In the genomic region with DNA sequence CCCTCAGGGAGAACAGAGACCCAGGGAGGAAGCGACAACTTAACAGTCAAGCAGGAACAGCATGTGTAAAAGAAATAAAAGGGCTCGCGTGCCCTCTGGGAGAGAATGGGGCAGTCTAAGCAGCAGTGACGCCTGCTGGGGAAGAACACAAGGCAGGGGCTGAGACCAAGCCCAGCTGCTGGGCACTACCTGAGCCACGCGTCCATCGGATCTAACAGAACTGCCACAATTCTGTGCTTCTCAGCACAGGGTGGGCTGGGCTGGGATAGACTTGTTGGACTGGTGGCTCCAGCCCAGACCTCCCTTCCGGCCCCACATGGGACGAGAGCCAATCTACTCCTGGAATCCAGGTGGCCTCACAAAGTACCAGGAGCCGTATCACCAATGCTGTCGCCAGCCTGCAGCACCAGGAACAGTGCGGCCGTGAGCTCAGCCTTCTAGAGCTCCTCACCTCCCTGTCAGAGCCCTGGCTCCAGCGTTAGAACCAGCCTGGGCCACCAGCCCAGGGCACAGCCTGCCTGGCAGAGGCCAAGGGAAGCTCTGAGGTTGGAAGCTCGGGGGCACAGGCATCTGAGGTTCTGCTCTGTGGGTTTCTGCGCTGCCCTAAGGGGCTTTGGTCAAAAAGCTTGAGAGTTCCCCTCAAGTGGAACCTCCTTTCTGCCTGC, we compare ENCODE assay signal across 28 cellular contexts. TPM values are rescaled to one million over a fixed set of nuclear protein-coding genes. Genes with fewer than 3 reads are reported as not detected.
DNase-seq lines count a peak whose midpoint lies in the region; ATAC-seq and TF ChIP-seq lines count a peak whose summit lies in the region.
"Had no signal": no experiment of that assay in that cellular context is flagged by ENCODE, and none has a peak within 500 bp of the region (broad histone marks: within the 10 kb centered on the region; RNA-seq: fewer than 3 reads in every experiment).

No MANE protein-coding gene starts in this region.

- TF ChIP-seq CTCF in breast epithelium (IDR thresholded peaks at IDR 0.05) (no peak), MCF 10A (IDR thresholded peaks at IDR 0.05; ENCODE audit: unreplicated experiment) (no peak)

- peaks cover 3 to 6% of the 10 kb centered on the region in 2 donors for H3K4me1 ChIP-seq in breast epithelium
- H3K4me1 ChIP-seq: BE2C, Caco-2 had no signal

- no peak overlapping the region for H3K4me3 Mint-ChIP-seq in MCF 10A (ENCODE audit: unreplicated experiment)
- H3K4me3 Mint-ChIP-seq in central memory CD8-positive, alpha-beta T cell: no peak overlapping the region
- H3K4me3 Mint-ChIP-seq in stimulated activated memory B cell treated with anti-CD40 and anti-IgM and Interleukin-4, amounts not matched to agents 10 μg/mL and 1 μg/mL and 100 μg/mL, for 72 hours: no peak overlapping the region
- H3K4me3 Mint-ChIP-seq: activated B cell treated with CpG ODN at 0.5 μM for 24 hours; memory B cell; T-helper 2 cell treated with Interferon-gamma antibody and Interleukin-4, amounts not matched to agents 5 μg/mL and 100 μg/mL, for 36 hours had no signal

- no peaks in the 10 kb centered on the region for H3K27me3 ChIP-seq in breast epithelium
- H3K27me3 ChIP-seq: BE2C, esophagus muscularis mucosa, gastrocnemius medialis had no signal

- POLR2A ChIA-PET in MCF 10A (lab: Yijun Ruan, JAX): no interaction called here

- peaks cover 5% of the 10 kb centered on the region for H3K36me3 ChIP-seq in breast epithelium
- H3K36me3 ChIP-seq: BE2C had no signal

- H3K36me3 Mint-ChIP-seq in MCF 10A (ENCODE audit: insufficient read depth, unreplicated experiment): peaks cover 68% of the 10 kb centered on the region
- peaks cover 39% of the 10 kb centered on the region for H3K36me3 Mint-ChIP-seq in central memory CD8-positive, alpha-beta T cell (ENCODE audit: insufficient read depth)
- peaks cover 43% of the 10 kb centered on the region for H3K36me3 Mint-ChIP-seq in stimulated activated memory B cell treated with anti-CD40 and anti-IgM and Interleukin-4, amounts not matched to agents 10 μg/mL and 1 μg/mL and 100 μg/mL, for 72 hours

- H3K9me3 Mint-ChIP-seq in MCF 10A (ENCODE audit: unreplicated experiment): no peaks in the 10 kb centered on the region
- no peaks in the 10 kb centered on the region for H3K9me3 Mint-ChIP-seq in central memory CD8-positive, alpha-beta T cell
- H3K9me3 Mint-ChIP-seq in stimulated activated memory B cell treated with anti-CD40 and anti-IgM and Interleukin-4, amounts not matched to agents 10 μg/mL and 1 μg/mL and 100 μg/mL, for 72 hours: no peaks in the 10 kb centered on the region
- H3K9me3 Mint-ChIP-seq: activated B cell treated with CpG ODN at 0.5 μM for 24 hours; memory B cell; T-helper 2 cell treated with Interferon-gamma antibody and Interleukin-4, amounts not matched to agents 5 μg/mL and 100 μg/mL, for 36 hours had no signal

- no peaks in the 10 kb centered on the region for H3K9me3 ChIP-seq in breast epithelium
- H3K9me3 ChIP-seq: A549, BE2C, Caco-2, esophagus muscularis mucosa, gastrocnemius medialis had no signal

- peaks cover 11% of the 10 kb centered on the region for H3K4me1 Mint-ChIP-seq in MCF 10A (ENCODE audit: insufficient read depth, unreplicated experiment)
- H3K4me1 Mint-ChIP-seq in central memory CD8-positive, alpha-beta T cell: peaks cover 30% of the 10 kb centered on the region
- H3K4me1 Mint-ChIP-seq in stimulated activated memory B cell treated with anti-CD40 and anti-IgM and Interleukin-4, amounts not matched to agents 10 μg/mL and 1 μg/mL and 100 μg/mL, for 72 hours: peaks cover 39% of the 10 kb centered on the region

- no peak overlapping the region for H3K4me3 ChIP-seq in breast epithelium
- H3K4me3 ChIP-seq: A549, esophagus muscularis mucosa, gastrocnemius medialis, skin epidermis had no signal

- TF ChIP-seq POLR2A in breast epithelium (IDR thresholded peaks at IDR 0.05): no peak

- H3K27ac ChIP-seq in breast epithelium: peak overlapping the region; percentile 17 to 43
- H3K27ac ChIP-seq: A549, esophagus muscularis mucosa, gastrocnemius medialis had no signal

- CTCF ChIA-PET in MCF 10A (lab: Yijun Ruan, JAX): no interaction called here

- no peak for ATAC-seq in central memory CD8-positive, alpha-beta T cell (replicated peaks; ENCODE audit: extremely low read depth, poor library complexity, severe bottlenecking)
- peak; percentile 64 for ATAC-seq in left ventricle myocardium superior
- no peak for ATAC-seq in stimulated activated memory B cell treated with anti-CD40 and anti-IgM and Interleukin-4, amounts not matched to agents 10 μg/mL and 1 μg/mL and 100 μg/mL, for 72 hours
- ATAC-seq in HG02970 (IDR thresholded peaks at IDR 0.05; ENCODE audit: low FRiP score, unreplicated experiment): no peak
- ATAC-seq in HG03039 (IDR thresholded peaks at IDR 0.05; ENCODE audit: unreplicated experiment): no peak
- ATAC-seq: A549, gastrocnemius medialis had no signal

- H3K27ac Mint-ChIP-seq in MCF 10A (ENCODE audit: low read depth, unreplicated experiment): no peak overlapping the region
- peak overlapping the region; percentile 97 for H3K27ac Mint-ChIP-seq in central memory CD8-positive, alpha-beta T cell (ENCODE audit: low read depth)
- H3K27ac Mint-ChIP-seq in stimulated activated memory B cell treated with anti-CD40 and anti-IgM and Interleukin-4, amounts not matched to agents 10 μg/mL and 1 μg/mL and 100 μg/mL, for 72 hours: peak overlapping the region; percentile 74
- H3K27ac Mint-ChIP-seq: activated B cell treated with CpG ODN at 0.5 μM for 24 hours; memory B cell; T-helper 2 cell treated with Interferon-gamma antibody and Interleukin-4, amounts not matched to agents 5 μg/mL and 100 μg/mL, for 36 hours had no signal

- intact Hi-C loops in breast epithelium (cut with DNase I; ENCODE audit: low total_unique reads) (no loop called here), MCF 10A (cut with micrococcal nuclease) (no loop called here), left ventricle myocardium superior (cut with micrococcal nuclease) (no loop called here)

- no peak for DNase-seq in breast epithelium (ENCODE audit: low spot score in 2 of 2)
- DNase-seq in MCF 10A (ENCODE audit: unreplicated experiment): no peak
- no peak for DNase-seq in central memory CD8-positive, alpha-beta T cell (ENCODE audit: low spot score in 2 of 2)
- no peak for DNase-seq in left ventricle myocardium superior
- no peak for DNase-seq in kidney tubule cell (ENCODE audit: low spot score)
- DNase-seq: activated B cell treated with CpG ODN at 0.5 μM for 24 hours; activated CD4-positive, alpha-beta T cell treated with anti-CD3 and anti-CD28 coated beads, Interleukin-2, amount 50 U/mL, for 4 hours; activated CD8-positive, alpha-beta memory T cell treated with anti-CD3 and anti-CD28 coated beads, Interleukin-2, amount 50 U/mL, for 48 hours; activated effector memory CD4-positive, alpha-beta T cell treated with Interleukin-2 at 50 U/mL for 16 hours; BE2C; Caco-2; DMS79; effector CD8-positive, alpha-beta T cell; Karpas-422; NCI-H1092; NCI-H187 treated with DMSO at 0.1 percent for 48 hours; NCI-H69 had no signal

- no peaks in the 10 kb centered on the region for H3K27me3 Mint-ChIP-seq in MCF 10A (ENCODE audit: insufficient read depth, unreplicated experiment)
- H3K27me3 Mint-ChIP-seq in central memory CD8-positive, alpha-beta T cell: no peaks in the 10 kb centered on the region
- no peaks in the 10 kb centered on the region for H3K27me3 Mint-ChIP-seq in stimulated activated memory B cell treated with anti-CD40 and anti-IgM and Interleukin-4, amounts not matched to agents 10 μg/mL and 1 μg/mL and 100 μg/mL, for 72 hours
- H3K27me3 Mint-ChIP-seq: activated B cell treated with CpG ODN at 0.5 μM for 24 hours, memory B cell had no signal

- no TSS peak for BruUV-seq in MCF 10A (replicated peaks; lab: Mats Ljungman, UMichigan)

RNA-seq across cellular contexts. Expression of gene LRRC47, which starts 7.4 kb away (rescaled TPM):
- total RNA-seq in breast epithelium (10 to 100 TPM; 31.5 to 34.2 (median 34.2) TPM), MCF 10A (2022) (46.1 and 53.0 TPM in 2 replicates), left ventricle myocardium superior (57.5 TPM)

RNA-seq across cellular contexts. Expression of gene SMIM1, which starts 16.3 kb away (rescaled TPM):
- total RNA-seq in breast epithelium: 1 to 10 TPM; 1.3 to 4.7 (median 4.6) TPM
- 1.2 TPM in 1 of 2 replicates, not detected in the other for total RNA-seq in MCF 10A (2022)
- total RNA-seq in left ventricle myocardium superior: 15.3 TPM

RNA-seq across cellular contexts. Expression of gene CCDC27, which starts 36.6 kb away (rescaled TPM):
- total RNA-seq in breast epithelium: not detected
- total RNA-seq in MCF 10A (2022): not detected in 2 replicates
- not detected for total RNA-seq in left ventricle myocardium superior
- total RNA-seq: activated B cell treated with CpG ODN at 0.5 μM for 24 hours, Caco-2, esophagus muscularis mucosa, subcutaneous adipose tissue, ureter had no signal
